In genomic region chr4:170872794-170873193, GRCh38 we compare ENCODE assay signal across 19 cellular contexts.
A peak's percentile ranks its signal among the peaks of the same experiment; 100 is the strongest.
DNase-seq lines count a peak whose midpoint lies in the region; ATAC-seq, FAIRE-seq and TF ChIP-seq lines count a peak whose summit lies in the region.
"Had no signal": no experiment of that assay in that cellular context is flagged by ENCODE, and none has a peak within 500 bp of the region (broad histone marks: within the 10 kb centered on the region; RNA-seq: fewer than 3 reads in every experiment).

No MANE protein-coding gene starts in this region.

- no peak overlapping the region for H2AFZ ChIP-seq in astrocyte (ENCODE audit: low read depth, low read length)

- DNase-seq in A172 (ENCODE audit: low spot score): peak; percentile 23
- DNase-seq in HT1080 (ENCODE audit: low read depth): peak; percentile 41
- DNase-seq in astrocyte (ENCODE audit: low read depth): no peak
- peak; percentile 60 for DNase-seq in kidney epithelial cell (ENCODE audit: low read depth)
- no peak for DNase-seq in NCI-H510A treated with DMSO at 0.1 percent for 48 hours (lab: John Stamatoyannopoulos, UW)
- DNase-seq in brain microvascular endothelial cell: no peak
- no peak for DNase-seq in substantia nigra (lab: John Stamatoyannopoulos, UW)
- DNase-seq: AML-193, Caco-2, KBM-7, NCI-H1092, NCI-H1694 treated with DMSO at 0.1 percent for 48 hours, NCI-H526 treated with DMSO at 0.1 percent for 48 hours, SHP77 treated with DMSO at 0.1 percent for 48 hours had no signal

- H4K20me1 ChIP-seq in astrocyte (ENCODE audit: insufficient read depth, low read length): no peaks in the 10 kb centered on the region

- H3K27me3 ChIP-seq in astrocyte (ENCODE audit: insufficient read depth, low read length) (no peaks in the 10 kb centered on the region), kidney epithelial cell (ENCODE audit: control insufficient read depth, insufficient read depth, low read length) (no peaks in the 10 kb centered on the region), brain microvascular endothelial cell (replicated peaks) (no peaks in the 10 kb centered on the region)

- H3K4me3 Mint-ChIP-seq in astrocyte (ENCODE audit: unreplicated experiment): no peak overlapping the region
- H3K4me3 Mint-ChIP-seq: GM23338 had no signal

- no peak for FAIRE-seq in astrocyte (lab: Jason Lieb, UNC)
- FAIRE-seq: GM12878, GM19239 had no signal

- ATAC-seq in HG02642 (IDR thresholded peaks at IDR 0.05; ENCODE audit: poor library complexity, unreplicated experiment): no peak
- ATAC-seq: GM12878, GM23338 had no signal

- H3K27me3 Mint-ChIP-seq in astrocyte (ENCODE audit: low read depth, unreplicated experiment): no peaks in the 10 kb centered on the region

- peak overlapping the region; percentile 75 for H3K27ac Mint-ChIP-seq in astrocyte (ENCODE audit: unreplicated experiment)
- H3K27ac Mint-ChIP-seq: GM23338 had no signal

- H3K36me3 ChIP-seq in astrocyte (ENCODE audit: insufficient read depth, low read length): no peaks in the 10 kb centered on the region
- H3K36me3 ChIP-seq in kidney epithelial cell (ENCODE audit: control insufficient read depth, insufficient read depth, low read length): no peaks in the 10 kb centered on the region
- no peaks in the 10 kb centered on the region for H3K36me3 ChIP-seq in brain microvascular endothelial cell (replicated peaks)

- H3K27ac ChIP-seq in astrocyte (ENCODE audit: low read depth, low read length) (no peak overlapping the region), brain microvascular endothelial cell (no peak overlapping the region), substantia nigra (ENCODE audit: low read depth, low read length, poor library complexity, severe bottlenecking) (no peak overlapping the region)
- H3K27ac ChIP-seq: HL-60 had no signal

- no peaks in the 10 kb centered on the region for H3K36me3 Mint-ChIP-seq in astrocyte (ENCODE audit: low read depth, unreplicated experiment)

- TF ChIP-seq CTCF in astrocyte (IDR thresholded peaks at IDR 0.05; ENCODE audit: insufficient read depth, low read depth, low read length) (no peak), kidney epithelial cell (IDR thresholded peaks at IDR 0.05; ENCODE audit: insufficient read depth, low read length, poor library complexity, severe bottlenecking) (no peak), brain microvascular endothelial cell (IDR thresholded peaks at IDR 0.05; ENCODE audit: low read depth, low read length, missing control alignments) (no peak)

- H3K4me1 ChIP-seq in astrocyte (ENCODE audit: insufficient read depth, low read length): no peaks in the 10 kb centered on the region
- H3K4me1 ChIP-seq: Caco-2 had no signal

- no peaks in the 10 kb centered on the region for H3K9me3 ChIP-seq in astrocyte (ENCODE audit: insufficient read depth, low read depth, low read length)
- H3K9me3 ChIP-seq: Caco-2 had no signal

- no peak overlapping the region for H3K9ac ChIP-seq in astrocyte (ENCODE audit: low read length)

- H3K4me3 ChIP-seq in astrocyte (ENCODE audit: insufficient read depth, low read depth, low read length) (no peak overlapping the region), kidney epithelial cell (ENCODE audit: low read depth, low read length) (no peak overlapping the region), brain microvascular endothelial cell (ENCODE audit: low read depth, low read length) (no peak overlapping the region)
- H3K4me3 ChIP-seq: GM12878, GM23338 had no signal

- in situ Hi-C loops in brain microvascular endothelial cell (cut with HindIII; ENCODE audit: low pct_ligation_motif_present, low sequenced_read_pairs): no loop called here

- H3K9me3 Mint-ChIP-seq in astrocyte (ENCODE audit: unreplicated experiment): no peaks in the 10 kb centered on the region
- H3K9me3 Mint-ChIP-seq: GM23338 had no signal

- H3K4me2 ChIP-seq in astrocyte (ENCODE audit: low read length): no peak overlapping the region
- H3K4me2 ChIP-seq: GM23338 had no signal

- no peaks in the 10 kb centered on the region for H3K79me2 ChIP-seq in astrocyte (ENCODE audit: insufficient read depth, low read length)

- peaks cover 26% of the 10 kb centered on the region for H3K4me1 Mint-ChIP-seq in astrocyte (ENCODE audit: low read depth, unreplicated experiment)
- H3K4me1 Mint-ChIP-seq: GM23338 had no signal

Comparison
In these comparisons a context has a peak if more than half of its experiments do, and no peak if none do; other contexts are left out.
1. DNase-seq: peak in A172 (single experiment), HT1080 (single experiment) and kidney epithelial cell (single experiment); none in astrocyte (single experiment), NCI-H510A treated with DMSO at 0.1 percent for 48 hours (single experiment), brain microvascular endothelial cell (single experiment) and substantia nigra (0 of 49).